ENCODE assay signal across 14 cellular contexts in the genomic region with DNA sequence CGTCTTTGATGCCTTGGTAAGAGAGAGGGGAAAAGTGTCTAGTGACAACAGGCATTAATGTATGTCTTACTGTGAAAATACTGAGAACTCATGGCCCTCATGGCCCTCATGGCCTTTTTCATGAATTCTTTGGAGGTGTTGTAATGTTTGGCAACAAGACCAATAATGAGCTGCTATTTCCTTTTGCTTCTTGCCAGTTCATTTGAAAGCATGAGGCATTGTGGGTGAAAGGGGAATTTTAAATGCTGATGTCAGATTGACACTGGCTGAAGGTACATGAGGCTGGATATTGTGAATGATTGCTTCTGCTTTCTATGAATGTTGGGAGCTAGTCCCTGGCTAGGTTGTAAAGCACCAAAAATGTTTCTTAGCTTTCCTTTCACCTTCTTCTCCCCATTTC.
DNase-seq lines count a peak whose midpoint lies in the region; ATAC-seq, FAIRE-seq and TF ChIP-seq lines count a peak whose summit lies in the region.
"Had no signal": no experiment of that assay in that cellular context is flagged by ENCODE, and none has a peak within 500 bp of the region (broad histone marks: within the 10 kb centered on the region; RNA-seq: fewer than 3 reads in every experiment).

No MANE protein-coding gene starts in this region.

- H4K20me1 ChIP-seq in HepG2 (ENCODE audit: insufficient read depth, low read length): no peaks in the 10 kb centered on the region
- no peaks in the 10 kb centered on the region for H4K20me1 ChIP-seq in OCI-LY7 (ENCODE audit: insufficient read depth, low read length)

- no peak for ATAC-seq in activated CD8-positive, alpha-beta T cell treated with anti-CD3 and anti-CD28 coated beads, Interleukin-2, amount 10 ng/mL, durations not matched to agents 7 days and 5 days
- peak; percentile 73 for ATAC-seq in stimulated activated naive CD8-positive, alpha-beta T cell treated with anti-CD3 and anti-CD28 coated beads, Interleukin-15, amount 100 ng/mL, for 72 hours
- no peak for ATAC-seq in HepG2
- ATAC-seq: gastroesophageal sphincter, HCT116 had no signal

- no peak for DNase-seq in activated naive CD4-positive, alpha-beta T cell treated with anti-CD3 and anti-CD28 coated beads for 36 hours
- DNase-seq in activated naive CD4-positive, alpha-beta T cell (lab: John Stamatoyannopoulos, UW): no peak
- no peak for DNase-seq in activated CD8-positive, alpha-beta T cell treated with anti-CD3 and anti-CD28 coated beads, Interleukin-2, amount 10 ng/mL, durations not matched to agents 7 days and 5 days
- DNase-seq in fibroblast of the aortic adventitia (ENCODE audit: low read depth) (peak; percentile 76), HepG2 (ENCODE audit: low spot score) (no peak), OCI-LY7 (ENCODE audit: low spot score) (no peak), NCI-H1694 (lab: John Stamatoyannopoulos, UW) (no peak)
- DNase-seq in stimulated activated naive CD8-positive, alpha-beta T cell treated with anti-CD3 and anti-CD28 coated beads, Interleukin-15, amount 100 ng/mL, for 72 hours: no peak
- DNase-seq: activated CD4-positive, alpha-beta T cell treated with anti-CD3 and anti-CD28 coated beads, Interleukin-2, amount 50 U/mL, for 48 hours; NCI-H510A treated with DMSO at 0.1 percent for 48 hours had no signal

- H3K4me1 Mint-ChIP-seq in activated naive CD4-positive, alpha-beta T cell treated with anti-CD3 and anti-CD28 coated beads for 36 hours (ENCODE audit: low read depth): peaks cover 21% of the 10 kb centered on the region
- H3K4me1 Mint-ChIP-seq in activated CD8-positive, alpha-beta T cell treated with anti-CD3 and anti-CD28 coated beads, Interleukin-2, amount 10 ng/mL, durations not matched to agents 7 days and 5 days (ENCODE audit: low read depth): no peaks in the 10 kb centered on the region
- H3K4me1 Mint-ChIP-seq in stimulated activated naive CD8-positive, alpha-beta T cell treated with anti-CD3 and anti-CD28 coated beads, Interleukin-15, amount 100 ng/mL, for 72 hours: no peaks in the 10 kb centered on the region
- H3K4me1 Mint-ChIP-seq: B cell had no signal

- TF ChIP-seq EP300 in HepG2 (IDR thresholded peaks at IDR 0.05; ENCODE audit: low read depth in 2 of 2, low read length in 2 of 2) (no peak), HepG2 (CRISPR knock-in tag; IDR thresholded peaks at IDR 0.05; ENCODE audit: borderline replicate concordance) (no peak)

- H3K9me2 ChIP-seq in OCI-LY7 (ENCODE audit: insufficient read depth, low read length): no peaks in the 10 kb centered on the region

- TF ChIP-seq CTCF in fibroblast of the aortic adventitia (IDR thresholded peaks at IDR 0.05; ENCODE audit: insufficient read depth, low read length) (no peak), HepG2 (CRISPR knock-in tag; IDR thresholded peaks at IDR 0.05) (no peak), OCI-LY7 (conservative IDR thresholded peaks at IDR 0.05; ENCODE audit: low read length) (no peak)

- 0% methylated on average over 1 of the region's 1 CpG for WGBS in HepG2 (ENCODE audit: low lambda C conversion rate)

- H3K36me3 Mint-ChIP-seq in activated naive CD4-positive, alpha-beta T cell treated with anti-CD3 and anti-CD28 coated beads for 36 hours (ENCODE audit: low read depth): peaks cover 88% of the 10 kb centered on the region
- peaks cover 93% of the 10 kb centered on the region for H3K36me3 Mint-ChIP-seq in activated CD8-positive, alpha-beta T cell treated with anti-CD3 and anti-CD28 coated beads, Interleukin-2, amount 10 ng/mL, durations not matched to agents 7 days and 5 days (ENCODE audit: low read depth)
- H3K36me3 Mint-ChIP-seq: brain had no signal

- peak overlapping the region; percentile 48 for H3K27ac Mint-ChIP-seq in activated naive CD4-positive, alpha-beta T cell treated with anti-CD3 and anti-CD28 coated beads for 36 hours
- H3K27ac Mint-ChIP-seq in activated CD8-positive, alpha-beta T cell treated with anti-CD3 and anti-CD28 coated beads, Interleukin-2, amount 10 ng/mL, durations not matched to agents 7 days and 5 days: peak overlapping the region; percentile 0
- H3K27ac Mint-ChIP-seq in stimulated activated naive CD8-positive, alpha-beta T cell treated with anti-CD3 and anti-CD28 coated beads, Interleukin-15, amount 100 ng/mL, for 72 hours: peak overlapping the region in 1 of 2 donors; percentile 54
- H3K27ac Mint-ChIP-seq: brain had no signal

- H3K27ac ChIP-seq in HepG2 (ENCODE audit: extremely low read length, insufficient read depth, low read length): no peak overlapping the region
- H3K27ac ChIP-seq in OCI-LY7 (ENCODE audit: low read depth, low read length, poor library complexity, severe bottlenecking): no peak overlapping the region
- H3K27ac ChIP-seq: gastroesophageal sphincter had no signal

- H3K27me3 ChIP-seq in HepG2 (ENCODE audit: control insufficient read depth in 1 of 2, insufficient read depth in 2 of 2, low read length in 2 of 2): no peaks in the 10 kb centered on the region

- TF ChIP-seq POLR2A in HepG2 (IDR thresholded peaks at IDR 0.05; ENCODE audit: insufficient read depth in 1 of 2, low read depth in 2 of 2, low read length in 2 of 2): no peak

- H3K79me2 ChIP-seq in HepG2 (ENCODE audit: insufficient read depth, low read length): no peaks in the 10 kb centered on the region
- H3K79me2 ChIP-seq in OCI-LY7 (ENCODE audit: insufficient read depth, low read depth, low read length): no peaks in the 10 kb centered on the region

- H3K4me3 ChIP-seq in fibroblast of the aortic adventitia (ENCODE audit: low read depth, low read length): no peak overlapping the region
- H3K4me3 ChIP-seq in HepG2 (replicated peaks in 1 of 3; ENCODE audit: insufficient read depth in 1 of 3, low read depth in 2 of 3, low read length in 3 of 3): no peak overlapping the region
- H3K4me3 ChIP-seq in OCI-LY7 (ENCODE audit: low read depth, low read length, poor library complexity, severe bottlenecking): no peak overlapping the region
- H3K4me3 ChIP-seq: gastroesophageal sphincter had no signal

- H3K4me1 ChIP-seq in HepG2 (ENCODE audit: insufficient read depth, low read length) (no peaks in the 10 kb centered on the region), OCI-LY7 (ENCODE audit: insufficient read depth, low read length, poor library complexity, severe bottlenecking) (no peaks in the 10 kb centered on the region)
- H3K4me1 ChIP-seq: gastroesophageal sphincter had no signal

- no peaks in the 10 kb centered on the region for H3K9me3 Mint-ChIP-seq in activated naive CD4-positive, alpha-beta T cell treated with anti-CD3 and anti-CD28 coated beads for 36 hours
- no peaks in the 10 kb centered on the region for H3K9me3 Mint-ChIP-seq in activated CD8-positive, alpha-beta T cell treated with anti-CD3 and anti-CD28 coated beads, Interleukin-2, amount 10 ng/mL, durations not matched to agents 7 days and 5 days (ENCODE audit: insufficient read depth)
- peaks cover 0 to 5% of the 10 kb centered on the region in 2 donors for H3K9me3 Mint-ChIP-seq in stimulated activated naive CD8-positive, alpha-beta T cell treated with anti-CD3 and anti-CD28 coated beads, Interleukin-15, amount 100 ng/mL, for 72 hours

- BruUV-seq in HepG2 (replicated peaks; lab: Mats Ljungman, UMichigan): no TSS peak
- no TSS peak for BruUV-seq in OCI-LY7 (replicated peaks; lab: Mats Ljungman, UMichigan)

- no peak for FAIRE-seq in HepG2 (lab: Jason Lieb, UNC)

- H3K4me3 Mint-ChIP-seq in activated naive CD4-positive, alpha-beta T cell treated with anti-CD3 and anti-CD28 coated beads for 36 hours: no peak overlapping the region
- no peak overlapping the region for H3K4me3 Mint-ChIP-seq in activated CD8-positive, alpha-beta T cell treated with anti-CD3 and anti-CD28 coated beads, Interleukin-2, amount 10 ng/mL, durations not matched to agents 7 days and 5 days
- no peak overlapping the region for H3K4me3 Mint-ChIP-seq in stimulated activated naive CD8-positive, alpha-beta T cell treated with anti-CD3 and anti-CD28 coated beads, Interleukin-15, amount 100 ng/mL, for 72 hours
- H3K4me3 Mint-ChIP-seq: B cell, brain had no signal

- no peaks in the 10 kb centered on the region for H3K36me3 ChIP-seq in HepG2 (replicated peaks in 1 of 2; ENCODE audit: control insufficient read depth in 1 of 2, insufficient read depth in 2 of 2, low read length in 2 of 2)
- H3K36me3 ChIP-seq in OCI-LY7 (ENCODE audit: insufficient read depth, low read length): peaks cover 100% of the 10 kb centered on the region
- H3K36me3 ChIP-seq: gastroesophageal sphincter had no signal

- H3K9me3 ChIP-seq in HepG2 (ENCODE audit: low read length): no peaks in the 10 kb centered on the region
- H3K9me3 ChIP-seq in OCI-LY7 (ENCODE audit: low read length): no peaks in the 10 kb centered on the region
- H3K9me3 ChIP-seq: gastroesophageal sphincter had no signal

- H3K4me2 ChIP-seq in HepG2 (ENCODE audit: low read depth, low read length): no peak overlapping the region
- no peak overlapping the region for H3K4me2 ChIP-seq in OCI-LY7 (ENCODE audit: low read length)

- in situ Hi-C loops in HepG2 (cut with HindIII; ENCODE audit: extremely low pct_ligation_motif_present, low pct_unique_long_range_greater_than_20kb): no loop called here

- CTCF ChIA-PET in activated naive CD4-positive, alpha-beta T cell treated with anti-CD3 and anti-CD28 coated beads for 36 hours (lab: Charles Lee): no interaction called here
- CTCF ChIA-PET in activated CD8-positive, alpha-beta T cell treated with anti-CD3 and anti-CD28 coated beads, Interleukin-2, amount 10 ng/mL, durations not matched to agents 7 days and 5 days (lab: Charles Lee): no interaction called here
- CTCF ChIA-PET in HepG2 (lab: Yijun Ruan, JAX; ENCODE audit: low intra/inter-chr PET ratio, low total read pairs): no interaction called here
- CTCF ChIA-PET in OCI-LY7 (lab: Charles Lee; ENCODE audit: unreplicated experiment): no interaction called here

- intact Hi-C loops in activated naive CD4-positive, alpha-beta T cell treated with anti-CD3 and anti-CD28 coated beads for 36 hours (cut with micrococcal nuclease): no loop called here
- intact Hi-C loops in HepG2 (cut with micrococcal nuclease; ENCODE audit: unreplicated experiment): no loop called here
- intact Hi-C loops in OCI-LY7 (cut with micrococcal nuclease; ENCODE audit: unreplicated experiment): no loop called here

- no peak for TF ChIP-seq RAD21 in HepG2 (CRISPR knock-in tag; IDR thresholded peaks at IDR 0.05)

- no peak overlapping the region for H2AFZ ChIP-seq in HepG2 (ENCODE audit: low read length)
- H2AFZ ChIP-seq in OCI-LY7 (ENCODE audit: low read length): no peak overlapping the region

- H3K27me3 Mint-ChIP-seq in activated naive CD4-positive, alpha-beta T cell treated with anti-CD3 and anti-CD28 coated beads for 36 hours (ENCODE audit: low read depth): no peaks in the 10 kb centered on the region
- no peaks in the 10 kb centered on the region for H3K27me3 Mint-ChIP-seq in activated CD8-positive, alpha-beta T cell treated with anti-CD3 and anti-CD28 coated beads, Interleukin-2, amount 10 ng/mL, durations not matched to agents 7 days and 5 days (ENCODE audit: low read depth)
- H3K27me3 Mint-ChIP-seq in stimulated activated naive CD8-positive, alpha-beta T cell treated with anti-CD3 and anti-CD28 coated beads, Interleukin-15, amount 100 ng/mL, for 72 hours: no peaks in the 10 kb centered on the region
- H3K27me3 Mint-ChIP-seq: B cell had no signal

- no peak overlapping the region for H3K9ac ChIP-seq in HepG2 (ENCODE audit: insufficient read depth, low read depth, low read length)

- POLR2A ChIA-PET in activated CD8-positive, alpha-beta T cell treated with anti-CD3 and anti-CD28 coated beads, Interleukin-2, amount 10 ng/mL, durations not matched to agents 7 days and 5 days (lab: Charles Lee): no interaction called here
- POLR2A ChIA-PET in HepG2 (lab: Yijun Ruan, JAX): no interaction called here
- POLR2A ChIA-PET in OCI-LY7 (lab: Charles Lee): interaction anchor here (2.1 kb wide), 1 partner anchor 10 kb away, joined by 5 read pairs; no protein-coding TSS in a partner anchor
